35 cellular contexts compared by ENCODE assay signal in genomic region chr1:23191199-23191598, GRCh38. TPM values are rescaled to one million over a fixed set of nuclear protein-coding genes. Genes with fewer than 3 reads are reported as not detected.
"Had no signal": no experiment of that assay in that cellular context is flagged by ENCODE, and none has a peak within 500 bp of the region (broad histone marks: within the 10 kb centered on the region; RNA-seq: fewer than 3 reads in every experiment).

No MANE protein-coding gene starts in this region.

- H3K4me3 ChIP-seq: MG63 had no signal

- DNase-seq: Kasumi-1, MG63, MM.1S, MV-4-11, NCI-H1048, NCI-H1092, NCI-H1092 treated with DMSO at 0.1 percent for 48 hours, NCI-H1105, NCI-H1105 treated with DMSO at 0.1 percent for 48 hours, NCI-H1417, NCI-H1417 treated with DMSO at 0.1 percent for 48 hours, NCI-H1436, NCI-H1436 treated with DMSO at 0.1 percent for 48 hours, NCI-H146, NCI-H1694, NCI-H1694 treated with DMSO at 0.1 percent for 48 hours, NCI-H187, NCI-H187 treated with DMSO at 0.1 percent for 48 hours, NCI-H1930, NCI-H2029, NCI-H2029 treated with DMSO at 0.1 percent for 48 hours, NCI-H2081, NCI-H2081 treated with DMSO at 0.1 percent for 48 hours, NCI-H2107, NCI-H2171, NCI-H2171 treated with DMSO at 0.1 percent for 48 hours, NCI-H2227 treated with DMSO at 0.1 percent for 48 hours, NCI-H226, NCI-H345, NCI-H446, NCI-H446 treated with DMSO at 0.1 percent for 48 hours, NCI-H510A, NCI-H510A treated with DMSO at 0.1 percent for 48 hours, NCI-H524 had no signal

- H3K27me3 ChIP-seq: MG63 had no signal

- H3K9me3 ChIP-seq: MG63 had no signal

- H3K36me3 ChIP-seq: MG63 had no signal

RNA-seq across cellular contexts. Expression of gene HTR1D, which starts 26.1 kb away (rescaled TPM):
- total RNA-seq: LHCN-M2 had no signal
